Comparison of ENCODE assay signal across 18 cellular contexts in the genomic region with DNA sequence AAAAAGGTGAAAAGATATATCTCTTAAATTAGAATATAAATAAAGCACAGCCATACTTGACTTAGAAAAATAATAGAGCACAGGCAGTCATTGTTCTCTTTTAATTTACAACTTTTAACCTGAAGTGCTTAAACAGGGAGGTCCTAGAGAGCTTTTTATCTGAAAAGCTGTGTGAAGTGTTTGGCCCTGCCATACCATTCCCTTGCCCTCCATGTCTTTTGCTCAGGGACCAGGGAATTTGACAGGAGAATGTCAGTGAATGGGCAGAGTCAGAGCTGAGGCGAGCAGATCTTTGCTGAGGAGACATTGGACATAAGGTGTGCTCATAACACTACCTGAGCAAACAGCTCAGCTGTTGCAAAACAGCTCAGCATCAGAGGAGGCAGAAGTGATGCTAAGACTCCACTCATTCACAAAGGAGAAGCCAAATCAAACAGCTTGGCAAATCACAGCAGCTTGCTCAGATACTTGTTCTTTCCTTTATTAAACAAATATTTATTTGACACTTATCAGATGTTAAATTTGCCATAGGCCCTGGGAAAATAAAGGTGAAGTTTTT. TPM values are rescaled to one million over a fixed set of nuclear protein-coding genes. Genes with fewer than 3 reads are reported as not detected.
A peak's percentile ranks its signal among the peaks of the same experiment; 100 is the strongest.
DNase-seq lines count a peak whose midpoint lies in the region; ATAC-seq and TF ChIP-seq lines count a peak whose summit lies in the region.
"Had no signal": no experiment of that assay in that cellular context is flagged by ENCODE, and none has a peak within 500 bp of the region (broad histone marks: within the 10 kb centered on the region; RNA-seq: fewer than 3 reads in every experiment).

No MANE protein-coding gene starts in this region.

- no peaks in the 10 kb centered on the region for H3F3A ChIP-seq in GM23338 (replicated peaks; ENCODE audit: low read depth)

- H3K4me2 ChIP-seq in GM23338: peak overlapping the region; percentile 45; the same call in 1 of the 2 replicates
- H3K4me2 ChIP-seq: BLaER1 had no signal

- H3K9me2 ChIP-seq in GM23338 (ENCODE audit: insufficient read depth): no peaks in the 10 kb centered on the region

- H3K27me3 ChIP-seq in GM23338 (ENCODE audit: insufficient read depth): no peaks in the 10 kb centered on the region
- no peaks in the 10 kb centered on the region for H3K27me3 ChIP-seq in RWPE2 (ENCODE audit: insufficient read depth, poor library complexity, severe bottlenecking)
- peaks cover 31% of the 10 kb centered on the region for H3K27me3 ChIP-seq in foreskin keratinocyte
- no peaks in the 10 kb centered on the region for H3K27me3 ChIP-seq in prostate gland (replicated peaks; ENCODE audit: insufficient read depth)
- H3K27me3 ChIP-seq in vagina: no peaks in the 10 kb centered on the region
- H3K27me3 ChIP-seq: BLaER1 had no signal

- intact Hi-C loops in prostate gland (cut with DNase I) (no loop called here), vagina (cut with DNase I) (no loop called here)

- H3K4me3 ChIP-seq in GM23338 (no peak overlapping the region), RWPE2 (ENCODE audit: severe bottlenecking) (no peak overlapping the region), prostate gland (no peak overlapping the region), vagina (no peak overlapping the region)
- H3K4me3 ChIP-seq: BLaER1 had no signal

- H3K27ac ChIP-seq in GM23338 (ENCODE audit: low read depth): no peak overlapping the region; the same call in 1 of the 2 replicates
- H3K27ac ChIP-seq in RWPE2 (ENCODE audit: poor library complexity, severe bottlenecking): no peak overlapping the region
- H3K27ac ChIP-seq in foreskin keratinocyte: no peak overlapping the region
- H3K27ac ChIP-seq in prostate gland: no peak overlapping the region
- no peak overlapping the region for H3K27ac ChIP-seq in vagina
- H3K27ac ChIP-seq: BLaER1, HL-60 had no signal

- TF ChIP-seq POLR2A in prostate gland (IDR thresholded peaks at IDR 0.05) (no peak), vagina (IDR thresholded peaks at IDR 0.05) (no peak)

- DNase-seq in GM23338 (ENCODE audit: low spot score) (no peak), RWPE2 (ENCODE audit: low spot score) (no peak), foreskin keratinocyte (no peak), prostate gland (ENCODE audit: low spot score) (peak; percentile 17), NCI-H526 treated with DMSO at 0.1 percent for 48 hours (lab: John Stamatoyannopoulos, UW) (no peak), vagina (ENCODE audit: extremely low spot score in 2 of 2) (no peak)
- no peak for DNase-seq in NK-92 treated with Interleukin-12 subunit alpha and Interleukin-12 subunit beta, amount 100 ng/mL, for 24 hours (lab: John Stamatoyannopoulos, UW)
- DNase-seq: 8988T; AML-193; Caco-2; CD8-positive, alpha-beta memory T cell; DND-41; GDM1; HCEC 1CT; HFFc6 had no signal

- H3K27me3 Mint-ChIP-seq in GM23338 (ENCODE audit: insufficient read depth, low read depth, poor library complexity): peaks cover 2% of the 10 kb centered on the region

- 50% methylated on average over 1 of the region's 1 CpG for WGBS in prostate gland

- no peaks in the 10 kb centered on the region for H3K79me2 ChIP-seq in GM23338 (replicated peaks; ENCODE audit: insufficient read depth)

- H3K9me3 ChIP-seq in RWPE2 (ENCODE audit: severe bottlenecking): no peaks in the 10 kb centered on the region
- H3K9me3 ChIP-seq in prostate gland: no peaks in the 10 kb centered on the region
- H3K9me3 ChIP-seq in vagina: no peaks in the 10 kb centered on the region
- H3K9me3 ChIP-seq: Caco-2 had no signal

- no peak overlapping the region for H3K27ac Mint-ChIP-seq in GM23338
- H3K27ac Mint-ChIP-seq: HFFc6 had no signal

- no peaks in the 10 kb centered on the region; the same call in 1 of the 3 replicates for H3K36me3 Mint-ChIP-seq in GM23338 (ENCODE audit: low read depth)

- H3K4me1 ChIP-seq in GM23338 (ENCODE audit: insufficient read depth): peaks cover 21% of the 10 kb centered on the region
- H3K4me1 ChIP-seq in RWPE2 (ENCODE audit: insufficient read depth, poor library complexity, severe bottlenecking): no peaks in the 10 kb centered on the region
- H3K4me1 ChIP-seq in foreskin keratinocyte: no peaks in the 10 kb centered on the region
- no peaks in the 10 kb centered on the region for H3K4me1 ChIP-seq in prostate gland (replicated peaks)
- no peaks in the 10 kb centered on the region for H3K4me1 ChIP-seq in vagina
- H3K4me1 ChIP-seq: Caco-2 had no signal

- H3K4me1 Mint-ChIP-seq in GM23338: peaks cover 25% of the 10 kb centered on the region
- H3K4me1 Mint-ChIP-seq: CD8-positive, alpha-beta memory T cell had no signal

- no peak for TF ChIP-seq CTCF in GM23338 (conservative IDR thresholded peaks at IDR 0.05; ENCODE audit: low read depth in 2 of 2)
- no peak for TF ChIP-seq CTCF in RWPE2 (IDR thresholded peaks at IDR 0.05; ENCODE audit: poor library complexity, severe bottlenecking)
- no peak for TF ChIP-seq CTCF in foreskin keratinocyte (conservative IDR thresholded peaks at IDR 0.05)
- no peak for TF ChIP-seq CTCF in prostate gland (IDR thresholded peaks at IDR 0.05)
- TF ChIP-seq CTCF in vagina (IDR thresholded peaks at IDR 0.05): no peak

- ATAC-seq in GM23338: peak; percentile 71
- ATAC-seq in RWPE2 (ENCODE audit: low read depth): peak; percentile 50; the same call in 1 of the 3 replicates
- peak; percentile 23 for ATAC-seq in foreskin keratinocyte
- no peak for ATAC-seq in HG02759 (IDR thresholded peaks at IDR 0.05; ENCODE audit: unreplicated experiment)

- no peak overlapping the region for H3K4me3 Mint-ChIP-seq in GM23338
- H3K4me3 Mint-ChIP-seq: CD8-positive, alpha-beta memory T cell; HFFc6 had no signal

- peak overlapping the region; percentile 60; the same call in 1 of the 2 replicates for H2AFZ ChIP-seq in GM23338

- H3K9me3 Mint-ChIP-seq in GM23338: peaks cover 13% of the 10 kb centered on the region; the same call in 2 of the 3 replicates
- H3K9me3 Mint-ChIP-seq: HFFc6 had no signal

- no peaks in the 10 kb centered on the region for H4K20me1 ChIP-seq in GM23338 (replicated peaks; ENCODE audit: insufficient read depth)
- H4K20me1 ChIP-seq: BLaER1 had no signal

- H3K36me3 ChIP-seq in GM23338 (ENCODE audit: insufficient read depth) (no peaks in the 10 kb centered on the region), RWPE2 (ENCODE audit: low read depth) (no peaks in the 10 kb centered on the region), prostate gland (no peaks in the 10 kb centered on the region), vagina (no peaks in the 10 kb centered on the region)
- H3K36me3 ChIP-seq: BLaER1 had no signal

TF ChIP-seq in GM23338, 12 proteins besides CTCF, POLR2A, EP300 and RAD21:
- TF ChIP-seq, protein P1, sequence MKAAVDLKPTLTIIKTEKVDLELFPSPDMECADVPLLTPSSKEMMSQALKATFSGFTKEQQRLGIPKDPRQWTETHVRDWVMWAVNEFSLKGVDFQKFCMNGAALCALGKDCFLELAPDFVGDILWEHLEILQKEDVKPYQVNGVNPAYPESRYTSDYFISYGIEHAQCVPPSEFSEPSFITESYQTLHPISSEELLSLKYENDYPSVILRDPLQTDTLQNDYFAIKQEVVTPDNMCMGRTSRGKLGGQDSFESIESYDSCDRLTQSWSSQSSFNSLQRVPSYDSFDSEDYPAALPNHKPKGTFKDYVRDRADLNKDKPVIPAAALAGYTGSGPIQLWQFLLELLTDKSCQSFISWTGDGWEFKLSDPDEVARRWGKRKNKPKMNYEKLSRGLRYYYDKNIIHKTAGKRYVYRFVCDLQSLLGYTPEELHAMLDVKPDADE (IDR thresholded peaks at IDR 0.05): no peak
- no peak for TF ChIP-seq EZH2phosphoT487 (IDR thresholded peaks at IDR 0.05; ENCODE audit: unreplicated experiment)

RNA-seq across cellular contexts. Expression of gene MGST3, which starts 14.9 kb away (rescaled TPM):
- 84.5 and 107 TPM in 2 replicates for total RNA-seq in GM23338 (2014; rRNA removed; shearing (Covaris generic))
- polyA plus RNA-seq in GM23338 (2016; fragmentation: Nextera tagmentation; extraction: Ambion mirVana) (262 and 286 TPM in 2 replicates), foreskin keratinocyte (181 and 225 TPM in 2 replicates)
- total RNA-seq in foreskin keratinocyte (129 and 158 TPM in 2 replicates), prostate gland (100 to 1,000 TPM; 209 to 270 TPM), vagina (176 TPM)
